ENCODE assay signal across 8 cellular contexts in genomic region chr1:210231846-210232523, GRCh38. TPM values are rescaled to one million over a fixed set of nuclear protein-coding genes. Genes with fewer than 3 reads are reported as not detected.
DNase-seq lines count a peak whose midpoint lies in the region; ATAC-seq and TF ChIP-seq lines count a peak whose summit lies in the region.

No MANE protein-coding gene starts in this region.

- H3K4me1 Mint-ChIP-seq in activated CD4-positive, alpha-beta T cell treated with anti-CD3 and anti-CD28 coated beads, Interleukin-2, amount 10 ng/mL, durations not matched to agents 24 days and 14 days, result peaks cover 5% of the 10 kb centered on the region
- H3K4me1 Mint-ChIP-seq in brain, result peaks cover 46% of the 10 kb centered on the region

- TF ChIP-seq CTCF in brain (conservative IDR thresholded peaks at IDR 0.05) (no peak), upper lobe of left lung (IDR thresholded peaks at IDR 0.05) (no peak)

- DNase-seq in activated CD4-positive, alpha-beta T cell treated with anti-CD3 and anti-CD28 coated beads, Interleukin-2, amount 10 ng/mL, durations not matched to agents 24 days and 14 days, result no peak
- no peak for DNase-seq in activated CD4-positive, alpha-beta T cell treated with anti-CD3 and anti-CD28 coated beads, Interleukin-2, amount 50 U/mL, for 48 hours
- DNase-seq in left kidney (ENCODE audit: low read depth, low spot score), result peak; percentile 57
- DNase-seq in upper lobe of left lung, result peak in 1 of 2 donors; percentile 20
- DNase-seq in NCI-H2081 (lab: John Stamatoyannopoulos, UW), result no peak
- DNase-seq in activated naive CD4-positive, alpha-beta T cell treated with Interleukin-2 at 50 U/mL for 16 hours, result no peak

- peak overlapping the region; percentile 40 for H3K27ac Mint-ChIP-seq in activated CD4-positive, alpha-beta T cell treated with anti-CD3 and anti-CD28 coated beads, Interleukin-2, amount 10 ng/mL, durations not matched to agents 24 days and 14 days
- H3K27ac Mint-ChIP-seq in brain, result peak overlapping the region; percentile 66 to 94 (median 90)

- peaks cover 0 to 18% (median 0%) of the 10 kb centered on the region in 4 donors for H3K27me3 ChIP-seq in upper lobe of left lung

- 5% methylated on average over 17 to 22 of the region's 22 CpGs for WGBS in upper lobe of left lung, 2 donors

- H3K4me3 Mint-ChIP-seq in activated CD4-positive, alpha-beta T cell treated with anti-CD3 and anti-CD28 coated beads, Interleukin-2, amount 10 ng/mL, durations not matched to agents 24 days and 14 days, result peak overlapping the region; percentile 68
- peak overlapping the region; percentile 87 to 94 (median 91) for H3K4me3 Mint-ChIP-seq in brain

- H3K27me3 Mint-ChIP-seq in activated CD4-positive, alpha-beta T cell treated with anti-CD3 and anti-CD28 coated beads, Interleukin-2, amount 10 ng/mL, durations not matched to agents 24 days and 14 days, result peaks cover 49% of the 10 kb centered on the region
- peaks cover 11% of the 10 kb centered on the region for H3K27me3 Mint-ChIP-seq in brain

- no peak for TF ChIP-seq POLR2A in upper lobe of left lung (IDR thresholded peaks at IDR 0.05)

- peak in 1 of 2 donors; percentile 16 for ATAC-seq in upper lobe of left lung (ENCODE audit: low FRiP score in 2 of 2)
- ATAC-seq in HG02588 (IDR thresholded peaks at IDR 0.05; ENCODE audit: unreplicated experiment), result no peak

- peaks cover 12 to 35% (median 25%) of the 10 kb centered on the region in 4 donors for H3K4me1 ChIP-seq in upper lobe of left lung

- intact Hi-C loops in activated CD4-positive, alpha-beta T cell treated with anti-CD3 and anti-CD28 coated beads, Interleukin-2, amount 10 ng/mL, durations not matched to agents 24 days and 14 days (cut with micrococcal nuclease), result loop anchor here (2.0 kb wide), 1 partner anchor 15 kb away; no protein-coding TSS in a partner anchor

- H3K4me3 ChIP-seq in upper lobe of left lung, result peak overlapping the region in 3 of 4 donors; percentile 50 to 70 (median 70)

- no peaks in the 10 kb centered on the region for H3K9me3 Mint-ChIP-seq in activated CD4-positive, alpha-beta T cell treated with anti-CD3 and anti-CD28 coated beads, Interleukin-2, amount 10 ng/mL, durations not matched to agents 24 days and 14 days
- no peaks in the 10 kb centered on the region for H3K9me3 Mint-ChIP-seq in brain

- H3K36me3 Mint-ChIP-seq in activated CD4-positive, alpha-beta T cell treated with anti-CD3 and anti-CD28 coated beads, Interleukin-2, amount 10 ng/mL, durations not matched to agents 24 days and 14 days (ENCODE audit: low read depth), result no peaks in the 10 kb centered on the region
- H3K36me3 Mint-ChIP-seq in brain, result no peaks in the 10 kb centered on the region

- TF ChIP-seq EP300 in upper lobe of left lung (IDR thresholded peaks at IDR 0.05), result no peak

- H3K36me3 ChIP-seq in upper lobe of left lung, result no peaks in the 10 kb centered on the region

- H3K27ac ChIP-seq in upper lobe of left lung, result peak overlapping the region; percentile 32 to 85 (median 58)

- no peaks in the 10 kb centered on the region for H3K9me3 ChIP-seq in upper lobe of left lung

RNA-seq across cellular contexts. Expression of gene SERTAD4, which starts 0.6 kb away (rescaled TPM):
- total RNA-seq in activated CD4-positive, alpha-beta T cell treated with anti-CD3 and anti-CD28 coated beads, Interleukin-2, amount 10 ng/mL, durations not matched to agents 24 days and 14 days, result not detected in 2 replicates
- 9.2 TPM for polyA plus RNA-seq in brain (ENCODE audit: insufficient read depth, low read depth, low replicate concordance)
- 10 to 100 TPM in 1 of 6 donors, 1 to 10 TPM in 5; 2.0 to 11.5 (median 5.5) TPM for total RNA-seq in upper lobe of left lung
